1 cellular context compared by ENCODE assay signal in genomic region chr16:4052096-4052495, GRCh38.
TF ChIP-seq lines count a peak whose summit lies in the region.

No MANE protein-coding gene starts in this region.

TF ChIP-seq in GM23338, 12 proteins besides CTCF, POLR2A, EP300 and RAD21 (continued from another document):
- TF ChIP-seq, protein P1, sequence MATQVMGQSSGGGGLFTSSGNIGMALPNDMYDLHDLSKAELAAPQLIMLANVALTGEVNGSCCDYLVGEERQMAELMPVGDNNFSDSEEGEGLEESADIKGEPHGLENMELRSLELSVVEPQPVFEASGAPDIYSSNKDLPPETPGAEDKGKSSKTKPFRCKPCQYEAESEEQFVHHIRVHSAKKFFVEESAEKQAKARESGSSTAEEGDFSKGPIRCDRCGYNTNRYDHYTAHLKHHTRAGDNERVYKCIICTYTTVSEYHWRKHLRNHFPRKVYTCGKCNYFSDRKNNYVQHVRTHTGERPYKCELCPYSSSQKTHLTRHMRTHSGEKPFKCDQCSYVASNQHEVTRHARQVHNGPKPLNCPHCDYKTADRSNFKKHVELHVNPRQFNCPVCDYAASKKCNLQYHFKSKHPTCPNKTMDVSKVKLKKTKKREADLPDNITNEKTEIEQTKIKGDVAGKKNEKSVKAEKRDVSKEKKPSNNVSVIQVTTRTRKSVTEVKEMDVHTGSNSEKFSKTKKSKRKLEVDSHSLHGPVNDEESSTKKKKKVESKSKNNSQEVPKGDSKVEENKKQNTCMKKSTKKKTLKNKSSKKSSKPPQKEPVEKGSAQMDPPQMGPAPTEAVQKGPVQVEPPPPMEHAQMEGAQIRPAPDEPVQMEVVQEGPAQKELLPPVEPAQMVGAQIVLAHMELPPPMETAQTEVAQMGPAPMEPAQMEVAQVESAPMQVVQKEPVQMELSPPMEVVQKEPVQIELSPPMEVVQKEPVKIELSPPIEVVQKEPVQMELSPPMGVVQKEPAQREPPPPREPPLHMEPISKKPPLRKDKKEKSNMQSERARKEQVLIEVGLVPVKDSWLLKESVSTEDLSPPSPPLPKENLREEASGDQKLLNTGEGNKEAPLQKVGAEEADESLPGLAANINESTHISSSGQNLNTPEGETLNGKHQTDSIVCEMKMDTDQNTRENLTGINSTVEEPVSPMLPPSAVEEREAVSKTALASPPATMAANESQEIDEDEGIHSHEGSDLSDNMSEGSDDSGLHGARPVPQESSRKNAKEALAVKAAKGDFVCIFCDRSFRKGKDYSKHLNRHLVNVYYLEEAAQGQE (IDR thresholded peaks at IDR 0.05; ENCODE audit: unreplicated experiment) = no peak
- no peak for TF ChIP-seq ZNF331 (CRISPR knock-in tag; IDR thresholded peaks at IDR 0.05; ENCODE audit: low read depth)
- no peak for TF ChIP-seq EZH2phosphoT487 (IDR thresholded peaks at IDR 0.05; ENCODE audit: unreplicated experiment)
- no peak for TF ChIP-seq EZH2 (IDR thresholded peaks at IDR 0.05; ENCODE audit: low read depth, unreplicated experiment)
- TF ChIP-seq, protein P2, sequence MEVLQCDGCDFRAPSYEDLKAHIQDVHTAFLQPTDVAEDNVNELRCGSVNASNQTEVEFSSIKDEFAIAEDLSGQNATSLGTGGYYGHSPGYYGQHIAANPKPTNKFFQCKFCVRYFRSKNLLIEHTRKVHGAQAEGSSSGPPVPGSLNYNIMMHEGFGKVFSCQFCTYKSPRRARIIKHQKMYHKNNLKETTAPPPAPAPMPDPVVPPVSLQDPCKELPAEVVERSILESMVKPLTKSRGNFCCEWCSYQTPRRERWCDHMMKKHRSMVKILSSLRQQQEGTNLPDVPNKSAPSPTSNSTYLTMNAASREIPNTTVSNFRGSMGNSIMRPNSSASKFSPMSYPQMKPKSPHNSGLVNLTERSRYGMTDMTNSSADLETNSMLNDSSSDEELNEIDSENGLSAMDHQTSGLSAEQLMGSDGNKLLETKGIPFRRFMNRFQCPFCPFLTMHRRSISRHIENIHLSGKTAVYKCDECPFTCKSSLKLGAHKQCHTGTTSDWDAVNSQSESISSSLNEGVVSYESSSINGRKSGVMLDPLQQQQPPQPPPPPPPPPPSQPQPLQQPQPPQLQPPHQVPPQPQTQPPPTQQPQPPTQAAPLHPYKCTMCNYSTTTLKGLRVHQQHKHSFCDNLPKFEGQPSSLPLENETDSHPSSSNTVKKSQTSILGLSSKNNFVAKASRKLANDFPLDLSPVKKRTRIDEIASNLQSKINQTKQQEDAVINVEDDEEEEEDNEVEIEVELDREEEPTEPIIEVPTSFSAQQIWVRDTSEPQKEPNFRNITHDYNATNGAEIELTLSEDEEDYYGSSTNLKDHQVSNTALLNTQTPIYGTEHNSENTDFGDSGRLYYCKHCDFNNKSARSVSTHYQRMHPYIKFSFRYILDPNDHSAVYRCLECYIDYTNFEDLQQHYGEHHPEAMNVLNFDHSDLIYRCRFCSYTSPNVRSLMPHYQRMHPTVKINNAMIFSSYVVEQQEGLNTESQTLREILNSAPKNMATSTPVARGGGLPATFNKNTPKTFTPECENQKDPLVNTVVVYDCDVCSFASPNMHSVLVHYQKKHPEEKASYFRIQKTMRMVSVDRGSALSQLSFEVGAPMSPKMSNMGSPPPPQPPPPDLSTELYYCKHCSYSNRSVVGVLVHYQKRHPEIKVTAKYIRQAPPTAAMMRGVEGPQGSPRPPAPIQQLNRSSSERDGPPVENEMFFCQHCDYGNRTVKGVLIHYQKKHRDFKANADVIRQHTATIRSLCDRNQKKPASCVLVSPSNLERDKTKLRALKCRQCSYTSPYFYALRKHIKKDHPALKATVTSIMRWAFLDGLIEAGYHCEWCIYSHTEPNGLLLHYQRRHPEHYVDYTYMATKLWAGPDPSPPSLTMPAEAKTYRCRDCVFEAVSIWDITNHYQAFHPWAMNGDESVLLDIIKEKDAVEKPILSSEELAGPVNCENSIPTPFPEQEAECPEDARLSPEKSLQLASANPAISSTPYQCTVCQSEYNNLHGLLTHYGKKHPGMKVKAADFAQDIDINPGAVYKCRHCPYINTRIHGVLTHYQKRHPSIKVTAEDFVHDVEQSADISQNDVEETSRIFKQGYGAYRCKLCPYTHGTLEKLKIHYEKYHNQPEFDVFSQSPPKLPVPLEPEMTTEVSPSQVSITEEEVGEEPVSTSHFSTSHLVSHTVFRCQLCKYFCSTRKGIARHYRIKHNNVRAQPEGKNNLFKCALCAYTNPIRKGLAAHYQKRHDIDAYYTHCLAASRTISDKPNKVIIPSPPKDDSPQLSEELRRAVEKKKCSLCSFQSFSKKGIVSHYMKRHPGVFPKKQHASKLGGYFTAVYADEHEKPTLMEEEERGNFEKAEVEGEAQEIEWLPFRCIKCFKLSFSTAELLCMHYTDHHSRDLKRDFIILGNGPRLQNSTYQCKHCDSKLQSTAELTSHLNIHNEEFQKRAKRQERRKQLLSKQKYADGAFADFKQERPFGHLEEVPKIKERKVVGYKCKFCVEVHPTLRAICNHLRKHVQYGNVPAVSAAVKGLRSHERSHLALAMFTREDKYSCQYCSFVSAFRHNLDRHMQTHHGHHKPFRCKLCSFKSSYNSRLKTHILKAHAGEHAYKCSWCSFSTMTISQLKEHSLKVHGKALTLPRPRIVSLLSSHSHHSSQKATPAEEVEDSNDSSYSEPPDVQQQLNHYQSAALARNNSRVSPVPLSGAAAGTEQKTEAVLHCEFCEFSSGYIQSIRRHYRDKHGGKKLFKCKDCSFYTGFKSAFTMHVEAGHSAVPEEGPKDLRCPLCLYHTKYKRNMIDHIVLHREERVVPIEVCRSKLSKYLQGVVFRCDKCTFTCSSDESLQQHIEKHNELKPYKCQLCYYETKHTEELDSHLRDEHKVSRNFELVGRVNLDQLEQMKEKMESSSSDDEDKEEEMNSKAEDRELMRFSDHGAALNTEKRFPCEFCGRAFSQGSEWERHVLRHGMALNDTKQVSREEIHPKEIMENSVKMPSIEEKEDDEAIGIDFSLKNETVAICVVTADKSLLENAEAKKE (CRISPR knock-in tag; IDR thresholded peaks at IDR 0.05) = no peak
- no peak for TF ChIP-seq NANOG (IDR thresholded peaks at IDR 0.05; ENCODE audit: borderline replicate concordance)
- no peak for TF ChIP-seq ZNF114 (CRISPR knock-in tag; IDR thresholded peaks at IDR 0.05)
- no peak for TF ChIP-seq CREB1 (CRISPR knock-in tag; IDR thresholded peaks at IDR 0.05; ENCODE audit: low read depth)
- TF ChIP-seq STAT1 (IDR thresholded peaks at IDR 0.05; ENCODE audit: unreplicated experiment) = no peak
